ENCODE assay signal across 19 cellular contexts in the genomic region with DNA sequence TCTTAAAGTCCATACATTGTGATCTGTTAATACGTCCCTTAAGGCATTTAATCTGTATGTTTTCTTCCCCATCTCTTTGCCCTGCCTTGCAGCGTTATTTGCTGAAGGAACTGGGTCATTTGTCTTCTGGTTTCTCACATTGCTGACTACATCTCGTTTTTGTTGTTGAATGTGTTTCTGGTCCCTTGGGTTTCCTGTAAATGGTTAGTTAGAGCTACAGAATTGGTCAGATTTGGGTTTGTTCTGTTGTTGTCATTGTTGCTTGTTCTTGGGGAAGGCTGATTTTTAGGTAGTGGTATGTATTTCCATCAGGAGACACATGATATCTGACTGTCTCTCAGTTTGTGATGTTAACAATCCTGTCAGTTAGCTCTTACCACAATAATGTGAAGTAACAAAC. TPM values are rescaled to one million over a fixed set of nuclear protein-coding genes. Genes with fewer than 3 reads are reported as not detected.
DNase-seq lines count a peak whose midpoint lies in the region; ATAC-seq and TF ChIP-seq lines count a peak whose summit lies in the region.
"Had no signal": no experiment of that assay in that cellular context is flagged by ENCODE, and none has a peak within 500 bp of the region (broad histone marks: within the 10 kb centered on the region; RNA-seq: fewer than 3 reads in every experiment).

No MANE protein-coding gene starts in this region.

- BruUV-seq in HCT116 (replicated peaks; lab: Mats Ljungman, UMichigan): TSS peak; percentile 19

- TF ChIP-seq RAD21 in HCT116 (IDR thresholded peaks at IDR 0.05; ENCODE audit: low read depth): no peak

- no peak overlapping the region for H3K27ac ChIP-seq in HCT116 (ENCODE audit: low read depth, low read length)
- H3K27ac ChIP-seq: A549, C4-2B had no signal

- no peak overlapping the region for H3K4me3 ChIP-seq in HCT116 (replicated peaks in 1 of 2; ENCODE audit: low read depth in 1 of 2, low read length in 2 of 2)
- H3K4me3 ChIP-seq: A549, GM12878 had no signal

- intact Hi-C loops in activated CD4-positive, alpha-beta memory T cell treated with anti-CD3 and anti-CD28 coated beads for 36 hours (cut with micrococcal nuclease): loop anchor here (1.0 to 5.0 kb wide), 3 partner anchors 41 to 344 kb away; a partner anchor contains a TSS
- intact Hi-C loops in HCT116 (cut with micrococcal nuclease): loop anchor here (2.0 to 5.0 kb wide), 2 partner anchors 306 to 436 kb away; no protein-coding TSS in a partner anchor

- TF ChIP-seq CTCF in HCT116 (IDR thresholded peaks at IDR 0.05 in 2 of 3, conservative IDR thresholded peaks at IDR 0.05 in 1 of 3; ENCODE audit: borderline replicate concordance in 1 of 3, insufficient read depth in 1 of 3, low read depth in 2 of 3, low read length in 2 of 3): no peak

- H3K36me3 Mint-ChIP-seq in activated CD4-positive, alpha-beta memory T cell treated with anti-CD3 and anti-CD28 coated beads, Interleukin-2, amount 10 ng/mL, durations not matched to agents 7 days and 5 days (ENCODE audit: low read depth): peaks cover 36% of the 10 kb centered on the region
- H3K36me3 Mint-ChIP-seq in activated CD4-positive, alpha-beta memory T cell treated with anti-CD3 and anti-CD28 coated beads for 36 hours: peaks cover 23% of the 10 kb centered on the region
- peaks cover 16 to 29% (median 28%) of the 10 kb centered on the region in 3 donors for H3K36me3 Mint-ChIP-seq in immature natural killer cell
- H3K36me3 Mint-ChIP-seq in stimulated activated effector memory CD8-positive, alpha-beta T cell treated with anti-CD3 and anti-CD28 coated beads, Interleukin-12 subunit alpha, Interleukin-12 subunit beta, amount 100 ng/mL, for 72 hours: peaks cover 93% of the 10 kb centered on the region

- no peak for ATAC-seq in HCT116
- peak; percentile 69 for ATAC-seq in stimulated activated effector memory CD8-positive, alpha-beta T cell treated with anti-CD3 and anti-CD28 coated beads, Interleukin-12 subunit alpha, Interleukin-12 subunit beta, amount 100 ng/mL, for 72 hours
- ATAC-seq: GM12878 had no signal

- peak overlapping the region; percentile 44 for H3K27ac Mint-ChIP-seq in activated CD4-positive, alpha-beta memory T cell treated with anti-CD3 and anti-CD28 coated beads, Interleukin-2, amount 10 ng/mL, durations not matched to agents 7 days and 5 days
- H3K27ac Mint-ChIP-seq in activated CD4-positive, alpha-beta memory T cell treated with anti-CD3 and anti-CD28 coated beads for 36 hours: no peak overlapping the region
- H3K27ac Mint-ChIP-seq in immature natural killer cell: peak overlapping the region; percentile 16 to 86 (median 64)
- peak overlapping the region; percentile 53 for H3K27ac Mint-ChIP-seq in stimulated activated effector memory CD8-positive, alpha-beta T cell treated with anti-CD3 and anti-CD28 coated beads, Interleukin-12 subunit alpha, Interleukin-12 subunit beta, amount 100 ng/mL, for 72 hours
- H3K27ac Mint-ChIP-seq: CD4-positive, alpha-beta T cell had no signal

- no peaks in the 10 kb centered on the region for H3K27me3 Mint-ChIP-seq in activated CD4-positive, alpha-beta memory T cell treated with anti-CD3 and anti-CD28 coated beads, Interleukin-2, amount 10 ng/mL, durations not matched to agents 7 days and 5 days
- no peaks in the 10 kb centered on the region for H3K27me3 Mint-ChIP-seq in activated CD4-positive, alpha-beta memory T cell treated with anti-CD3 and anti-CD28 coated beads for 36 hours
- peaks cover 0 to 3% (median 0%) of the 10 kb centered on the region in 3 donors for H3K27me3 Mint-ChIP-seq in immature natural killer cell (ENCODE audit: low read depth in 3 of 3)
- H3K27me3 Mint-ChIP-seq: CD4-positive, alpha-beta T cell had no signal

- CTCF ChIA-PET in activated CD4-positive, alpha-beta memory T cell treated with anti-CD3 and anti-CD28 coated beads, Interleukin-2, amount 10 ng/mL, durations not matched to agents 7 days and 5 days (lab: Charles Lee): interaction anchor here (0.6 to 2.7 kb wide), 26 partner anchors 9 to 1049 kb away, joined by 3 to 18 read pairs (median 5); a partner anchor contains a TSS
- CTCF ChIA-PET in activated CD4-positive, alpha-beta memory T cell treated with anti-CD3 and anti-CD28 coated beads for 36 hours (lab: Charles Lee): interaction anchor here (0.7 to 3.2 kb wide), 38 partner anchors 10 to 438 kb away, joined by 3 to 32 read pairs (median 6); a partner anchor contains a TSS
- CTCF ChIA-PET in HCT116 (lab: Charles Lee): interaction anchor here (0.8 to 2.7 kb wide), 12 partner anchors 8 to 536 kb away, joined by 3 to 28 read pairs (median 6); a partner anchor contains a TSS

- no peaks in the 10 kb centered on the region for H3K9me3 Mint-ChIP-seq in activated CD4-positive, alpha-beta memory T cell treated with anti-CD3 and anti-CD28 coated beads, Interleukin-2, amount 10 ng/mL, durations not matched to agents 7 days and 5 days
- no peaks in the 10 kb centered on the region for H3K9me3 Mint-ChIP-seq in activated CD4-positive, alpha-beta memory T cell treated with anti-CD3 and anti-CD28 coated beads for 36 hours
- H3K9me3 Mint-ChIP-seq in immature natural killer cell: no peaks in the 10 kb centered on the region
- H3K9me3 Mint-ChIP-seq in stimulated activated effector memory CD8-positive, alpha-beta T cell treated with anti-CD3 and anti-CD28 coated beads, Interleukin-12 subunit alpha, Interleukin-12 subunit beta, amount 100 ng/mL, for 72 hours: no peaks in the 10 kb centered on the region
- H3K9me3 Mint-ChIP-seq: CD4-positive, alpha-beta T cell; H9 had no signal

- RAD21 ChIA-PET in HCT116 (lab: Charles Lee; ENCODE audit: low non-redundant PET in 1 of 2, low total read pairs in 2 of 2, uncharacterized antibody in 2 of 2, unreplicated experiment in 2 of 2): interaction anchor here (0.8 to 1.6 kb wide), 6 partner anchors 41 to 344 kb away, joined by 3 to 6 read pairs (median 3); no protein-coding TSS in a partner anchor

- no peak for DNase-seq in activated CD4-positive, alpha-beta memory T cell treated with anti-CD3 and anti-CD28 coated beads, Interleukin-2, amount 10 ng/mL, durations not matched to agents 7 days and 5 days
- DNase-seq in activated CD4-positive, alpha-beta memory T cell treated with anti-CD3 and anti-CD28 coated beads for 36 hours: no peak
- no peak for DNase-seq in HCT116 (ENCODE audit: low read depth, low spot score)
- peak in 2 of 3 donors; percentile 11 to 18 for DNase-seq in immature natural killer cell
- no peak for DNase-seq in stimulated activated effector memory CD8-positive, alpha-beta T cell treated with anti-CD3 and anti-CD28 coated beads, Interleukin-12 subunit alpha, Interleukin-12 subunit beta, amount 100 ng/mL, for 72 hours (ENCODE audit: low spot score in 2 of 2)
- DNase-seq in COLO829 (ENCODE audit: low spot score): no peak
- DNase-seq in erythroblast (lab: John Stamatoyannopoulos, UW): no peak
- DNase-seq: AML-193; CD4-positive, alpha-beta T cell; COR-L47; DMS 273 treated with DMSO at 0.1 percent for 48 hours; DMS53; DND-41; EL; H9 had no signal

- H3K4me2 ChIP-seq in HCT116 (ENCODE audit: low read length): no peak overlapping the region
- H3K4me2 ChIP-seq: A549 had no signal

- H3K9me3 ChIP-seq in HCT116 (ENCODE audit: control insufficient read depth in 1 of 2, insufficient read depth in 1 of 2, low read depth in 1 of 2, low read length in 2 of 2): no peaks in the 10 kb centered on the region
- H3K9me3 ChIP-seq: A549 had no signal

- H3K4me3 Mint-ChIP-seq in activated CD4-positive, alpha-beta memory T cell treated with anti-CD3 and anti-CD28 coated beads, Interleukin-2, amount 10 ng/mL, durations not matched to agents 7 days and 5 days: no peak overlapping the region
- no peak overlapping the region for H3K4me3 Mint-ChIP-seq in activated CD4-positive, alpha-beta memory T cell treated with anti-CD3 and anti-CD28 coated beads for 36 hours
- peak overlapping the region in 3 of 5 donors; percentile 5 to 55 (median 54) for H3K4me3 Mint-ChIP-seq in immature natural killer cell
- H3K4me3 Mint-ChIP-seq in stimulated activated effector memory CD8-positive, alpha-beta T cell treated with anti-CD3 and anti-CD28 coated beads, Interleukin-12 subunit alpha, Interleukin-12 subunit beta, amount 100 ng/mL, for 72 hours: no peak overlapping the region
- H3K4me3 Mint-ChIP-seq: CD4-positive, alpha-beta T cell; H9 had no signal

- H3K36me3 ChIP-seq in HCT116 (ENCODE audit: control insufficient read depth in 1 of 2, insufficient read depth in 2 of 2, low read length in 2 of 2): peaks cover 10 to 32% of the 10 kb centered on the region in 2 experiments; a peak in 3 of 4 replicates

- H3K79me2 ChIP-seq in HCT116 (ENCODE audit: insufficient read depth, low read length): peaks cover 10% of the 10 kb centered on the region; the same call in 1 of the 2 replicates

- peaks cover 14% of the 10 kb centered on the region for H3K4me1 Mint-ChIP-seq in activated CD4-positive, alpha-beta memory T cell treated with anti-CD3 and anti-CD28 coated beads, Interleukin-2, amount 10 ng/mL, durations not matched to agents 7 days and 5 days
- H3K4me1 Mint-ChIP-seq in activated CD4-positive, alpha-beta memory T cell treated with anti-CD3 and anti-CD28 coated beads for 36 hours (ENCODE audit: low read depth): no peaks in the 10 kb centered on the region
- H3K4me1 Mint-ChIP-seq in immature natural killer cell: peaks cover 21 to 25% of the 10 kb centered on the region in 2 donors
- H3K4me1 Mint-ChIP-seq in stimulated activated effector memory CD8-positive, alpha-beta T cell treated with anti-CD3 and anti-CD28 coated beads, Interleukin-12 subunit alpha, Interleukin-12 subunit beta, amount 100 ng/mL, for 72 hours: peaks cover 24% of the 10 kb centered on the region
- H3K4me1 Mint-ChIP-seq: H9 had no signal

- no peaks in the 10 kb centered on the region for H3K4me1 ChIP-seq in HCT116 (ENCODE audit: control insufficient read depth in 1 of 2, insufficient read depth in 2 of 2, low read length in 2 of 2)
- H3K4me1 ChIP-seq: A549 had no signal

- TF ChIP-seq POLR2A in HCT116 (IDR thresholded peaks at IDR 0.05; ENCODE audit: borderline replicate concordance, extremely low read depth, insufficient read depth, insufficient read length) (no peak), erythroblast (IDR thresholded peaks at IDR 0.05; ENCODE audit: low read length) (no peak)

- H3K9me2 ChIP-seq in HCT116 (ENCODE audit: insufficient read depth): no peaks in the 10 kb centered on the region

- H2AFZ ChIP-seq in HCT116 (ENCODE audit: low read depth, low read length, poor library complexity, severe bottlenecking): no peak overlapping the region

- H4K20me1 ChIP-seq in HCT116 (ENCODE audit: insufficient read depth): no peaks in the 10 kb centered on the region

- no peaks in the 10 kb centered on the region for H3K27me3 ChIP-seq in HCT116 (ENCODE audit: insufficient read depth, low read length)

- H3K9ac ChIP-seq in HCT116 (ENCODE audit: low read length): no peak overlapping the region

- POLR2A ChIA-PET in activated CD4-positive, alpha-beta memory T cell treated with anti-CD3 and anti-CD28 coated beads, Interleukin-2, amount 10 ng/mL, durations not matched to agents 7 days and 5 days (lab: Charles Lee): interaction anchor here (1.4 kb wide), 1 partner anchor 195 kb away, joined by 4 read pairs; no protein-coding TSS in a partner anchor
- POLR2A ChIA-PET in activated CD4-positive, alpha-beta memory T cell treated with anti-CD3 and anti-CD28 coated beads for 36 hours (lab: Charles Lee): interaction anchor here (1.1 to 1.2 kb wide), 2 partner anchors 13 to 47 kb away, joined by 3 to 6 read pairs; a partner anchor contains a TSS
- POLR2A ChIA-PET in HCT116 (lab: Charles Lee): interaction anchor here (1.2 kb wide), 1 partner anchor 8 kb away, joined by 5 read pairs; no protein-coding TSS in a partner anchor

RNA-seq across cellular contexts. Expression of a gene that starts 27.0 kb away (rescaled TPM):
- under 1 TPM; 0.30 to 0.48 TPM for total RNA-seq in activated CD4-positive, alpha-beta memory T cell treated with anti-CD3 and anti-CD28 coated beads, Interleukin-2, amount 10 ng/mL, durations not matched to agents 7 days and 5 days
- 1 to 10 TPM; 3.5 to 4.7 TPM for total RNA-seq in activated CD4-positive, alpha-beta memory T cell treated with anti-CD3 and anti-CD28 coated beads for 36 hours
- 10.8 TPM for total RNA-seq in HCT116 (2021; ENCODE audit: unreplicated experiment)
- 12.5 and 17.8 TPM in 2 replicates for polyA plus RNA-seq in HCT116 (2012)
- not detected for polyA plus RNA-seq in immature natural killer cell
- total RNA-seq: CD4-positive, alpha-beta T cell had no signal

RNA-seq across cellular contexts. Expression of a gene that starts 46.9 kb away (rescaled TPM):
- total RNA-seq in activated CD4-positive, alpha-beta memory T cell treated with anti-CD3 and anti-CD28 coated beads, Interleukin-2, amount 10 ng/mL, durations not matched to agents 7 days and 5 days: 1 to 10 TPM; 5.2 to 5.5 TPM
- total RNA-seq in activated CD4-positive, alpha-beta memory T cell treated with anti-CD3 and anti-CD28 coated beads for 36 hours: under 1 TPM; 0.29 to 0.34 TPM
- total RNA-seq in HCT116 (2021; ENCODE audit: unreplicated experiment): 9.2 TPM
- polyA plus RNA-seq in HCT116 (2012): 7.0 and 7.5 TPM in 2 replicates
- polyA plus RNA-seq in immature natural killer cell: under 1 TPM in 1 of 3 donors, not detected in 2; 0.48 TPM
- total RNA-seq: G401 had no signal

RNA-seq across cellular contexts. Expression of a gene that starts 49.8 kb away (rescaled TPM):
- 10 to 100 TPM; 33.9 to 37.1 TPM for total RNA-seq in activated CD4-positive, alpha-beta memory T cell treated with anti-CD3 and anti-CD28 coated beads, Interleukin-2, amount 10 ng/mL, durations not matched to agents 7 days and 5 days
- total RNA-seq in activated CD4-positive, alpha-beta memory T cell treated with anti-CD3 and anti-CD28 coated beads for 36 hours: 10 to 100 TPM; 24.9 to 26.2 TPM
- 27.5 TPM for total RNA-seq in HCT116 (2021; ENCODE audit: unreplicated experiment)
- 8.7 and 10.8 TPM in 2 replicates for polyA plus RNA-seq in HCT116 (2012)
- polyA plus RNA-seq in immature natural killer cell: 10 to 100 TPM; 11.2 to 35.7 (median 23.4) TPM

Comparison
In these comparisons a context has a peak if more than half of its experiments do, and no peak if none do; other contexts are left out.
1. DNase-seq: peak in immature natural killer cell (2 of 3); none in activated CD4-positive, alpha-beta memory T cell treated with anti-CD3 and anti-CD28 coated beads, Interleukin-2, amount 10 ng/mL, durations not matched to agents 7 days and 5 days (single experiment), activated CD4-positive, alpha-beta memory T cell treated with anti-CD3 and anti-CD28 coated beads for 36 hours (single experiment), HCT116 (single experiment), stimulated activated effector memory CD8-positive, alpha-beta T cell treated with anti-CD3 and anti-CD28 coated beads, Interleukin-12 subunit alpha, Interleukin-12 subunit beta, amount 100 ng/mL, for 72 hours (0 of 2), COLO829 (single experiment) and erythroblast (0 of 2).
2. H3K4me3 Mint-ChIP-seq: peak in immature natural killer cell (3 of 5); none in activated CD4-positive, alpha-beta memory T cell treated with anti-CD3 and anti-CD28 coated beads, Interleukin-2, amount 10 ng/mL, durations not matched to agents 7 days and 5 days (single experiment), activated CD4-positive, alpha-beta memory T cell treated with anti-CD3 and anti-CD28 coated beads for 36 hours (single experiment) and stimulated activated effector memory CD8-positive, alpha-beta T cell treated with anti-CD3 and anti-CD28 coated beads, Interleukin-12 subunit alpha, Interleukin-12 subunit beta, amount 100 ng/mL, for 72 hours (single experiment).